ENCODE assay signal across 17 cellular contexts in genomic region chr22:42022162-42022847, GRCh38. TPM values are rescaled to one million over a fixed set of nuclear protein-coding genes. Genes with fewer than 3 reads are reported as not detected.
DNase-seq lines count a peak whose midpoint lies in the region; ATAC-seq and TF ChIP-seq lines count a peak whose summit lies in the region.
"Had no signal": no experiment of that assay in that cellular context is flagged by ENCODE, and none has a peak within 500 bp of the region (broad histone marks: within the 10 kb centered on the region; RNA-seq: fewer than 3 reads in every experiment).

No MANE protein-coding gene starts in this region.

- peaks cover 16% of the 10 kb centered on the region for H3K36me3 Mint-ChIP-seq in T-helper 1 cell treated with Interleukin-12 subunit alpha and Interleukin-12 subunit beta and Interleukin-4 antibody, amounts not matched to agents 30 μg/mL and 1 μg/mL, for 36 hours (ENCODE audit: low read depth)

- no peak for TF ChIP-seq EP300 in Ishikawa (IDR thresholded peaks at IDR 0.05; ENCODE audit: borderline replicate concordance)

- H3K4me1 Mint-ChIP-seq in T-helper 1 cell treated with Interleukin-12 subunit alpha and Interleukin-12 subunit beta and Interleukin-4 antibody, amounts not matched to agents 30 μg/mL and 1 μg/mL, for 36 hours (ENCODE audit: low read depth): peaks cover 15% of the 10 kb centered on the region

- H3K9me3 ChIP-seq in right atrium auricular region: no peaks in the 10 kb centered on the region
- H3K9me3 ChIP-seq: adrenal gland had no signal

- H3K36me3 ChIP-seq in right atrium auricular region: no peaks in the 10 kb centered on the region
- H3K36me3 ChIP-seq: adrenal gland had no signal

- no peak for TF ChIP-seq CTCF in right atrium auricular region (IDR thresholded peaks at IDR 0.05)

- DNase-seq in SIG-M5 treated with dmso at 0.1 percent for 504 hours (lab: John Stamatoyannopoulos, UW; ENCODE audit: unreplicated experiment): peak; percentile 57
- no peak for DNase-seq in SIG-M5 (lab: John Stamatoyannopoulos, UW)
- peak in 1 of 2 donors; percentile 42 for DNase-seq in left colon
- DNase-seq in mucosa of gallbladder (ENCODE audit: low spot score): no peak
- DNase-seq in AG08396 (ENCODE audit: low spot score): no peak
- no peak for DNase-seq in right atrium auricular region (ENCODE audit: low spot score)
- DNase-seq: activated CD4-positive, CD25-positive, alpha-beta regulatory T cell treated with anti-CD3 and anti-CD28 coated beads, Interleukin-2, amount 50 U/mL, for 72 hours; adrenal gland; glutamatergic neuron; NCI-H187 had no signal

- TF ChIP-seq RAD21 in Ishikawa (IDR thresholded peaks at IDR 0.05; ENCODE audit: low read depth): no peak

- ATAC-seq in left colon: peak; percentile 100

- H3K27ac ChIP-seq in right atrium auricular region: no peak overlapping the region
- H3K27ac ChIP-seq: adrenal gland, parathyroid adenoma had no signal

- H3K27ac Mint-ChIP-seq in T-helper 1 cell treated with Interleukin-12 subunit alpha and Interleukin-12 subunit beta and Interleukin-4 antibody, amounts not matched to agents 30 μg/mL and 1 μg/mL, for 36 hours: peak overlapping the region; percentile 88

- H3K4me1 ChIP-seq in right atrium auricular region: no peaks in the 10 kb centered on the region
- H3K4me1 ChIP-seq: adrenal gland, parathyroid adenoma had no signal

- no peak overlapping the region for H3K4me3 ChIP-seq in right atrium auricular region
- H3K4me3 ChIP-seq: adrenal gland, lung had no signal

- no peak overlapping the region for H3K4me3 Mint-ChIP-seq in T-helper 1 cell treated with Interleukin-12 subunit alpha and Interleukin-12 subunit beta and Interleukin-4 antibody, amounts not matched to agents 30 μg/mL and 1 μg/mL, for 36 hours

- intact Hi-C loops in left colon (cut with DNase I, micrococcal nuclease): no loop called here

- peaks cover 4% of the 10 kb centered on the region for H3K9me3 Mint-ChIP-seq in T-helper 1 cell treated with Interleukin-12 subunit alpha and Interleukin-12 subunit beta and Interleukin-4 antibody, amounts not matched to agents 30 μg/mL and 1 μg/mL, for 36 hours

- H3K27me3 Mint-ChIP-seq in T-helper 1 cell treated with Interleukin-12 subunit alpha and Interleukin-12 subunit beta and Interleukin-4 antibody, amounts not matched to agents 30 μg/mL and 1 μg/mL, for 36 hours (ENCODE audit: low read depth): peaks cover 18% of the 10 kb centered on the region

- no peaks in the 10 kb centered on the region for H3K27me3 ChIP-seq in right atrium auricular region
- H3K27me3 ChIP-seq: adrenal gland had no signal

TF ChIP-seq in Ishikawa, 13 proteins besides CTCF, POLR2A, EP300 and RAD21:
- TF ChIP-seq TEAD4 (IDR thresholded peaks at IDR 0.05) (no peak), NFIC (IDR thresholded peaks at IDR 0.05) (no peak), ZBTB7A (IDR thresholded peaks at IDR 0.05; ENCODE audit: low read depth) (0 out of 2 replicates have a peak, but pooled peaks have one; percentile 33)
TF ChIP-seq in Ishikawa: peak in this region for 1.

RNA-seq across cellular contexts. Expression of gene WBP2NL, which starts 23.7 kb away (rescaled TPM):
- total RNA-seq in left colon: 1 to 10 TPM; 1.3 to 2.1 TPM
- total RNA-seq in mucosa of gallbladder: 1.6 TPM
- total RNA-seq in right atrium auricular region: under 1 TPM in 1 of 2 donors, not detected in 1; 0.22 TPM
- total RNA-seq: A673, Daoy, HT1080 had no signal

RNA-seq across cellular contexts. Expression of gene NAGA, which starts 48.3 kb away (rescaled TPM):
- total RNA-seq in left colon (10 to 100 TPM; 38.3 to 38.5 TPM), mucosa of gallbladder (45.0 TPM), right atrium auricular region (10 to 100 TPM; 19.1 to 21.7 TPM)

RNA-seq across cellular contexts. Expression of gene PHETA2, which starts 51.7 kb away (rescaled TPM):
- total RNA-seq in left colon (10 to 100 TPM; 12.9 to 13.9 TPM), mucosa of gallbladder (10.3 TPM), right atrium auricular region (10 to 100 TPM in 1 of 2 donors, 1 to 10 TPM in 1; 6.5 to 12.7 TPM)
- total RNA-seq: HT1080 had no signal

RNA-seq across cellular contexts. Expression of gene SEPTIN3, which starts 53.1 kb away (rescaled TPM):
- total RNA-seq in left colon: under 1 TPM; 0.43 to 0.56 TPM
- 0.60 TPM for total RNA-seq in mucosa of gallbladder
- total RNA-seq in right atrium auricular region: under 1 TPM in 1 of 2 donors, not detected in 1; 0.07 TPM
- total RNA-seq: HT1080 had no signal

RNA-seq across cellular contexts. Expression of gene SMDT1, which starts 57.2 kb away (rescaled TPM):
- 100 to 1,000 TPM; 145 to 148 TPM for total RNA-seq in left colon
- 121 TPM for total RNA-seq in mucosa of gallbladder
- 10 to 100 TPM in 1 of 2 donors, 1 to 10 TPM in 1; 9.6 to 11.9 TPM for total RNA-seq in right atrium auricular region
